Comparison of ENCODE assay signal across 7 cellular contexts in the genomic region with DNA sequence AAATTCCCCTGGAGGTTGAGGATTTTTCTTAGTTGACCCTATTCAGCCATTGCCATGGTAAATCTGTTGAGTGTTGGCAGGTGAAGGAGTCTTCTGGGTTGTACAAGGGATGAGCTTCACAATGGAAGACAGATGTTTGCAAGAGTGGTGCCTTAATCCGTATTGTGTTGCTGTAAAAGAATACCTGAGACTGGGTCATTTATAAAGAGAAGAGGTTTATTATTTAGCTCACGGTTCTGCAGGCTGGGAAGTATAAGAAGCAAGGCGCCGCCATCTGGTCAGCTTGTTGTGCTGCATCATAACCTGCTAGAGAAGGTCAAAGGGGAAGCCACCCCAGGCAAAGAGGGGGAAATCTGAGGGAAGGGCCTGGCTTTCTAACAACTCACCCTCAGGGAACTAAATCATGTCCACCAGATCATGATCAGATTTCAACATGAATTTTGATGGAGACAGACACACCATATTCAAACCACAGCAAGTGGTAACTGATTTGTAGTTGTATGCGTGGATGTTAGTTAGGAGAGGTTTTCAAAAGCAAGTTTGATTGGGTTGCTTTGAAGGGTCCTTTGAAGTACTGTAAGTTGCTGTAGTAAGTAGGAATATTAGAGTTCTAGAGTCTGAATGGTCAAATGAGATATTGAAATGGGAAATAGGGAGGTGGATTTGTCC. TPM values are rescaled to one million over a fixed set of nuclear protein-coding genes. Genes with fewer than 3 reads are reported as not detected.
DNase-seq lines count a peak whose midpoint lies in the region; ATAC-seq and TF ChIP-seq lines count a peak whose summit lies in the region.

No MANE protein-coding gene starts in this region.

- H3K4me3 ChIP-seq in left ventricle myocardium inferior = peak overlapping the region; percentile 74
- peak overlapping the region; percentile 91 for H3K4me3 ChIP-seq in psoas muscle

- H3K9me3 Mint-ChIP-seq in activated naive CD8-positive, alpha-beta T cell treated with anti-CD3 and anti-CD28 coated beads, Interleukin-2, amount 50 U/mL, for 24 hours = no peaks in the 10 kb centered on the region

- peak; percentile 81 for TF ChIP-seq CTCF in GM13976 (IDR thresholded peaks at IDR 0.05; ENCODE audit: borderline replicate concordance, control extremely low read depth, extremely low read depth, insufficient read depth, missing control alignments)
- TF ChIP-seq CTCF in left ventricle myocardium inferior (IDR thresholded peaks at IDR 0.05; ENCODE audit: borderline replicate concordance) = peak; percentile 69
- TF ChIP-seq CTCF in psoas muscle (IDR thresholded peaks at IDR 0.05) = peak; percentile 64

- no peaks in the 10 kb centered on the region for H3K36me3 Mint-ChIP-seq in activated naive CD8-positive, alpha-beta T cell treated with anti-CD3 and anti-CD28 coated beads, Interleukin-2, amount 50 U/mL, for 24 hours (ENCODE audit: low read depth)

- H3K4me3 Mint-ChIP-seq in activated naive CD8-positive, alpha-beta T cell treated with anti-CD3 and anti-CD28 coated beads, Interleukin-2, amount 50 U/mL, for 24 hours = no peak overlapping the region

- peaks cover 31% of the 10 kb centered on the region for H3K4me1 Mint-ChIP-seq in activated naive CD8-positive, alpha-beta T cell treated with anti-CD3 and anti-CD28 coated beads, Interleukin-2, amount 50 U/mL, for 24 hours

- peaks cover 2% of the 10 kb centered on the region for H3K27me3 Mint-ChIP-seq in activated naive CD8-positive, alpha-beta T cell treated with anti-CD3 and anti-CD28 coated beads, Interleukin-2, amount 50 U/mL, for 24 hours

- WGBS in psoas muscle, 3 donors = 24 to 46% (median 32%) methylated on average over 5 of the region's 5 CpGs

- no peaks in the 10 kb centered on the region for H3K36me3 ChIP-seq in left ventricle myocardium inferior
- no peaks in the 10 kb centered on the region for H3K36me3 ChIP-seq in psoas muscle (ENCODE audit: insufficient read depth in 1 of 2, low read depth in 1 of 2)

- DNase-seq in GM13976 (ENCODE audit: low spot score) (peak; percentile 50), Kasumi-1 (lab: John Stamatoyannopoulos, UW) (peak; percentile 73 to 82), SHP77 treated with DMSO at 0.1 percent for 48 hours (lab: John Stamatoyannopoulos, UW) (peak; percentile 36), left ventricle myocardium inferior (peak; percentile 58), psoas muscle (peak; percentile 60 to 76), GOT3 (lab: John Stamatoyannopoulos, UW) (no peak)
- DNase-seq in activated naive CD8-positive, alpha-beta T cell treated with anti-CD3 and anti-CD28 coated beads, Interleukin-2, amount 50 U/mL, for 24 hours = peak; percentile 52

- intact Hi-C loops in left ventricle myocardium inferior (cut with micrococcal nuclease) (loop anchor here (10.0 kb wide), 1 partner anchor 204 kb away; no protein-coding TSS in a partner anchor), psoas muscle (cut with DNase I) (loop anchor here (2.0 to 5.0 kb wide), 4 partner anchors 33 to 452 kb away; no protein-coding TSS in a partner anchor)

- no peak for ATAC-seq in activated naive CD8-positive, alpha-beta T cell treated with anti-CD3 and anti-CD28 coated beads, Interleukin-2, amount 50 U/mL, for 24 hours
- ATAC-seq in psoas muscle = no peak

- no peak overlapping the region for H3K27ac Mint-ChIP-seq in activated naive CD8-positive, alpha-beta T cell treated with anti-CD3 and anti-CD28 coated beads, Interleukin-2, amount 50 U/mL, for 24 hours

- H3K27me3 ChIP-seq in left ventricle myocardium inferior (ENCODE audit: low read depth) (no peaks in the 10 kb centered on the region), psoas muscle (ENCODE audit: insufficient read depth in 3 of 3, low read length in 2 of 3) (no peaks in the 10 kb centered on the region)

- H3K4me1 ChIP-seq in left ventricle myocardium inferior (peaks cover 69% of the 10 kb centered on the region), psoas muscle (peaks cover 67% of the 10 kb centered on the region)

- in situ Hi-C loops in GM13976 (cut with MboI; ENCODE audit: low sequenced_read_pairs, unreplicated experiment) = loop anchor here (25.0 kb wide), 1 partner anchor 457 kb away; no protein-coding TSS in a partner anchor

- H3K9me3 ChIP-seq in left ventricle myocardium inferior (replicated peaks) (no peaks in the 10 kb centered on the region), psoas muscle (no peaks in the 10 kb centered on the region)

- no peak overlapping the region for H3K27ac ChIP-seq in left ventricle myocardium inferior (replicated peaks)
- peak overlapping the region; percentile 99 for H3K27ac ChIP-seq in psoas muscle

RNA-seq across cellular contexts. Expression of a gene that starts 2.5 kb away (rescaled TPM):
- total RNA-seq in left ventricle myocardium inferior (69.8 TPM), psoas muscle (10 to 100 TPM; 64.0 to 99.2 (median 77.6) TPM)
- 100 to 1,000 TPM in 1 of 3 donors, 10 to 100 TPM in 2; 15.0 to 115 (median 23.2) TPM for polyA plus RNA-seq in psoas muscle
